ENCODE assay signal across 9 cellular contexts in the genomic region with DNA sequence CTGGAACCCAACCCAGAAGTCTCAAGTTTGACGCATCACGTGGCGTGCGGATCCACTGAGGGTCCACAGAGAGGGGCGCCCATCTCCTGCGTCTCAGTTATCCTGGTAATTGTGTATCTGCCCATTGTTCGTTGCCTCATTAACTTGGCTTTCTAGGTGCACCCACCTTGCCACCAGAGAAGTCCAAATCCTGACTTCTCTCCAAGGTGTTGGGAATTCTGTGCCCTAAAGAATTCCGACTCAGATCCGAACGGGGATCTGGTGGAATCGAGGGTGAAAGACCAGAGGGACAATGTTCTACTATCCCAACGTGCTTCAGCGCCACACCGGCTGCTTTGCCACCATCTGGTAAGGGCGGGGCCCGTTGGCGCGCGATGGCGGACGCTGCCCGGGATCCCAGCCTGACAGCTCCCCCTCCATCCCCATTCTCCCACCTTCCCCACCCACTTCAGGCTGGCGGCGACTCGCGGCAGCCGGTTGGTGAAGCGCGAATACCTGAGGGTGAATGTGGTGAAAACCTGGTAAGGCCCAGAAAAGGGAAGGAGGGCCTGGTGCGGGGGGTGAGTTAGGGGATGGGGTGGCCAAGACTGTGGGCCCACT. TPM values are rescaled to one million over a fixed set of nuclear protein-coding genes. Genes with fewer than 3 reads are reported as not detected.
A peak's percentile ranks its signal among the peaks of the same experiment; 100 is the strongest.
DNase-seq lines count a peak whose midpoint lies in the region; ATAC-seq, FAIRE-seq and TF ChIP-seq lines count a peak whose summit lies in the region.
"Had no signal": no experiment of that assay in that cellular context is flagged by ENCODE, and none has a peak within 500 bp of the region (broad histone marks: within the 10 kb centered on the region; RNA-seq: fewer than 3 reads in every experiment).

No MANE protein-coding gene starts in this region.

- dilution Hi-C loops in endothelial cell of umbilical vein (cut with MboI; ENCODE audit: extremely low pct_ligation_motif_present, low sequenced_read_pairs) = no loop called here

- TF ChIP-seq POLR2A in endothelial cell of umbilical vein (IDR thresholded peaks at IDR 0.05; ENCODE audit: low read depth, low read length) = no peak

- intact Hi-C loops in endothelial cell of umbilical vein (cut with micrococcal nuclease) = no loop called here

- H3K36me3 ChIP-seq in endothelial cell of umbilical vein (ENCODE audit: control insufficient read depth in 2 of 2, extremely low read depth in 1 of 2, insufficient read depth in 2 of 2, low read length in 2 of 2) = peaks cover 2 to 6% of the 10 kb centered on the region in 2 experiments
- peaks cover 85% of the 10 kb centered on the region for H3K36me3 ChIP-seq in neutrophil

- H3K4me3 ChIP-seq in endothelial cell of umbilical vein (replicated peaks in 1 of 3; ENCODE audit: insufficient read depth in 1 of 3, low read depth in 1 of 3, low read length in 3 of 3) (peak overlapping the region; percentile 8 to 25 (median 10)), neutrophil (ENCODE audit: low read depth in 1 of 2, low read length in 1 of 2) (peak overlapping the region in 1 of 2 experiments; percentile 43)

- BruUV-seq in endothelial cell of umbilical vein (replicated peaks; lab: Mats Ljungman, UMichigan) = TSS peak; percentile 19

- no peak for FAIRE-seq in endothelial cell of umbilical vein (lab: Jason Lieb, UNC)

- H3K27ac ChIP-seq in endothelial cell of umbilical vein (ENCODE audit: insufficient read depth, low read depth, low read length) (no peak overlapping the region), neutrophil (peak overlapping the region; percentile 36)
- H3K27ac ChIP-seq: HL-60 had no signal

- H3K9me3 ChIP-seq in endothelial cell of umbilical vein (replicated peaks; ENCODE audit: control insufficient read depth, insufficient read depth, low read length) (no peaks in the 10 kb centered on the region), neutrophil (no peaks in the 10 kb centered on the region)

- no peaks in the 10 kb centered on the region for H3K79me2 ChIP-seq in endothelial cell of umbilical vein (ENCODE audit: control insufficient read depth, insufficient read depth, low read length)

- POLR2A ChIA-PET in endothelial cell of umbilical vein (lab: Charles Lee) = no interaction called here

- CTCF ChIA-PET in endothelial cell of umbilical vein (lab: Charles Lee) = interaction anchor here (1.7 to 2.6 kb wide), 2 partner anchors 12 to 124 kb away, joined by 5 to 10 read pairs; partner anchors contain the start of gene IRF9

- TF ChIP-seq CTCF in endothelial cell of umbilical vein (IDR thresholded peaks at IDR 0.05; ENCODE audit: extremely low read depth in 1 of 2, insufficient read depth in 1 of 2, low read depth in 1 of 2, low read length in 2 of 2) (no peak), neutrophil (IDR thresholded peaks at IDR 0.05) (no peak)

- H3K4me1 ChIP-seq in endothelial cell of umbilical vein (ENCODE audit: control insufficient read depth, extremely low read depth, insufficient read depth, low read length) = peaks cover 3% of the 10 kb centered on the region
- peaks cover 44 to 54% of the 10 kb centered on the region in 2 experiments for H3K4me1 ChIP-seq in neutrophil (ENCODE audit: control insufficient read depth in 1 of 2, insufficient read depth in 1 of 2, low read depth in 1 of 2, low read length in 1 of 2)

- H2AFZ ChIP-seq in endothelial cell of umbilical vein (ENCODE audit: low read depth, low read length) = peak overlapping the region; percentile 78

- in situ Hi-C loops in KBM-7 (cut with MboI; ENCODE audit: low pct_unique_long_range_greater_than_20kb, low sequenced_read_pairs) = no loop called here

- no peaks in the 10 kb centered on the region for H3K9me1 ChIP-seq in endothelial cell of umbilical vein (replicated peaks; ENCODE audit: control insufficient read depth, extremely low read depth, insufficient read depth, low read length)

- H4K20me1 ChIP-seq in endothelial cell of umbilical vein (replicated peaks; ENCODE audit: control insufficient read depth, extremely low read depth, insufficient read depth, low read length) = no peaks in the 10 kb centered on the region

- DNase-seq in COLO668 (lab: John Stamatoyannopoulos, UW; ENCODE audit: unreplicated experiment) = peak; percentile 62
- DNase-seq in NCI-H1105 (lab: John Stamatoyannopoulos, UW) = peak; percentile 3
- no peak for DNase-seq in endothelial cell of umbilical vein (ENCODE audit: low read depth, low spot score)
- no peak for DNase-seq in KBM-7
- DNase-seq in NCI-H2196 (lab: John Stamatoyannopoulos, UW; ENCODE audit: unreplicated experiment) = no peak
- no peak for DNase-seq in mucosa of gallbladder (ENCODE audit: low spot score)

- no peaks in the 10 kb centered on the region for H3K27me3 ChIP-seq in endothelial cell of umbilical vein (ENCODE audit: control insufficient read depth in 2 of 2, insufficient read depth in 2 of 2, low read length in 2 of 2)
- H3K27me3 ChIP-seq in neutrophil = peaks cover 17% of the 10 kb centered on the region

- H3K4me2 ChIP-seq in endothelial cell of umbilical vein (ENCODE audit: insufficient read depth, low read length) = peak overlapping the region; percentile 26

- no peak for ATAC-seq in GM19455 (IDR thresholded peaks at IDR 0.05; ENCODE audit: unreplicated experiment)

- no peak overlapping the region for H3K9ac ChIP-seq in endothelial cell of umbilical vein (replicated peaks; ENCODE audit: extremely low read depth, insufficient read depth, low read length)

TF ChIP-seq in endothelial cell of umbilical vein, 7 proteins besides CTCF, POLR2A, EP300 and RAD21 (continues in another document):
- TF ChIP-seq MYC (IDR thresholded peaks at IDR 0.05; ENCODE audit: low read depth, low read length) = no peak
- TF ChIP-seq GATA2 (IDR thresholded peaks at IDR 0.05; ENCODE audit: insufficient read depth, insufficient read length, low read depth, low read length) = no peak
- no peak for TF ChIP-seq JUN (IDR thresholded peaks at IDR 0.05; ENCODE audit: borderline replicate concordance, insufficient read depth, insufficient read length, low read depth)
- no peak for TF ChIP-seq POLR2AphosphoS5 (IDR thresholded peaks at IDR 0.05; ENCODE audit: insufficient read depth, low read depth, low read length)
- TF ChIP-seq EZH2 (IDR thresholded peaks at IDR 0.05; ENCODE audit: borderline replicate concordance, low read depth, low read length, severe bottlenecking) = no peak
- TF ChIP-seq FOS (IDR thresholded peaks at IDR 0.05; ENCODE audit: borderline replicate concordance, insufficient read depth, low read length) = no peak

RNA-seq across cellular contexts. Expression of gene REC8, which starts 0.5 kb away (rescaled TPM):
- total RNA-seq in endothelial cell of umbilical vein (29.6 and 33.6 TPM in 2 replicates), mucosa of gallbladder (208 TPM)
- polyA plus RNA-seq in endothelial cell of umbilical vein = 8.7 and 12.5 TPM in 2 replicates
- polyA plus RNA-seq in endothelial cell of umbilical vein (2011; cell fraction: cytosol; rRNA removed) = 6.0 and 8.4 TPM in 2 replicates
- 81.6 and 90.0 TPM in 2 replicates for polyA plus RNA-seq in endothelial cell of umbilical vein (2011; cell fraction: nucleus; rRNA removed)
- polyA plus RNA-seq in endothelial cell of umbilical vein (2012) = 14.4 and 22.0 TPM in 2 replicates
- polyA minus RNA-seq in endothelial cell of umbilical vein = 4.2 and 7.0 TPM in 2 replicates
- not detected for polyA minus RNA-seq in endothelial cell of umbilical vein (2011; cell fraction: cytosol; rRNA and poly(A)+ RNA removed)
- polyA minus RNA-seq in endothelial cell of umbilical vein (2011; cell fraction: nucleus; rRNA and poly(A)+ RNA removed) = 12.3 and 21.5 TPM in 2 replicates

RNA-seq across cellular contexts. Expression of gene IRF9, which starts 11.3 kb away (rescaled TPM):
- 33.2 and 46.1 TPM in 2 replicates for total RNA-seq in endothelial cell of umbilical vein
- polyA plus RNA-seq in endothelial cell of umbilical vein = 44.6 and 55.3 TPM in 2 replicates
- polyA plus RNA-seq in endothelial cell of umbilical vein (2011; cell fraction: cytosol; rRNA removed) = 21.6 and 23.0 TPM in 2 replicates
- 122 and 136 TPM in 2 replicates for polyA plus RNA-seq in endothelial cell of umbilical vein (2011; cell fraction: nucleus; rRNA removed)
- 30.1 and 40.3 TPM in 2 replicates for polyA plus RNA-seq in endothelial cell of umbilical vein (2012)
- polyA minus RNA-seq in endothelial cell of umbilical vein = 83.6 and 95.1 TPM in 2 replicates
- polyA minus RNA-seq in endothelial cell of umbilical vein (2011; cell fraction: cytosol; rRNA and poly(A)+ RNA removed) = 12.8 TPM
- 58.6 and 70.1 TPM in 2 replicates for polyA minus RNA-seq in endothelial cell of umbilical vein (2011; cell fraction: nucleus; rRNA and poly(A)+ RNA removed)
- 148 TPM for total RNA-seq in mucosa of gallbladder

RNA-seq across cellular contexts. Expression of gene IPO4, which starts 16.3 kb away (rescaled TPM):
- total RNA-seq in endothelial cell of umbilical vein = 52.6 and 66.5 TPM in 2 replicates
- polyA plus RNA-seq in endothelial cell of umbilical vein = 24.6 and 27.6 TPM in 2 replicates
- polyA plus RNA-seq in endothelial cell of umbilical vein (2011; cell fraction: cytosol; rRNA removed) = 25.0 and 28.2 TPM in 2 replicates
- polyA plus RNA-seq in endothelial cell of umbilical vein (2011; cell fraction: nucleus; rRNA removed) = 77.6 and 80.9 TPM in 2 replicates
- polyA plus RNA-seq in endothelial cell of umbilical vein (2012) = 25.3 and 32.7 TPM in 2 replicates
- 36.2 and 38.9 TPM in 2 replicates for polyA minus RNA-seq in endothelial cell of umbilical vein
- 31.9 TPM for polyA minus RNA-seq in endothelial cell of umbilical vein (2011; cell fraction: cytosol; rRNA and poly(A)+ RNA removed)
- 39.5 and 41.5 TPM in 2 replicates for polyA minus RNA-seq in endothelial cell of umbilical vein (2011; cell fraction: nucleus; rRNA and poly(A)+ RNA removed)
- 23.0 TPM for total RNA-seq in mucosa of gallbladder

RNA-seq across cellular contexts. Expression of gene TM9SF1, which starts 22.9 kb away (rescaled TPM):
- total RNA-seq in endothelial cell of umbilical vein (58.5 and 60.7 TPM in 2 replicates), mucosa of gallbladder (94.1 TPM)
- 64.4 and 71.5 TPM in 2 replicates for polyA plus RNA-seq in endothelial cell of umbilical vein
- polyA plus RNA-seq in endothelial cell of umbilical vein (2011; cell fraction: cytosol; rRNA removed) = 43.2 and 48.0 TPM in 2 replicates
- polyA plus RNA-seq in endothelial cell of umbilical vein (2011; cell fraction: nucleus; rRNA removed) = 37.2 and 37.8 TPM in 2 replicates
- 38.2 and 48.8 TPM in 2 replicates for polyA plus RNA-seq in endothelial cell of umbilical vein (2012)
- 81.6 and 89.4 TPM in 2 replicates for polyA minus RNA-seq in endothelial cell of umbilical vein
- polyA minus RNA-seq in endothelial cell of umbilical vein (2011; cell fraction: cytosol; rRNA and poly(A)+ RNA removed) = 22.2 TPM
- polyA minus RNA-seq in endothelial cell of umbilical vein (2011; cell fraction: nucleus; rRNA and poly(A)+ RNA removed) = 21.8 and 24.8 TPM in 2 replicates

RNA-seq across cellular contexts. Expression of gene RNF31, which starts 25.1 kb away (rescaled TPM):
- 66.5 and 69.7 TPM in 2 replicates for total RNA-seq in endothelial cell of umbilical vein
- polyA plus RNA-seq in endothelial cell of umbilical vein = 32.3 TPM in 2 replicates
- 17.9 and 24.5 TPM in 2 replicates for polyA plus RNA-seq in endothelial cell of umbilical vein (2011; cell fraction: cytosol; rRNA removed)
- polyA plus RNA-seq in endothelial cell of umbilical vein (2011; cell fraction: nucleus; rRNA removed) = 122 and 156 TPM in 2 replicates
- 40.0 and 44.7 TPM in 2 replicates for polyA plus RNA-seq in endothelial cell of umbilical vein (2012)
- 54.4 and 69.2 TPM in 2 replicates for polyA minus RNA-seq in endothelial cell of umbilical vein
- 19.2 TPM for polyA minus RNA-seq in endothelial cell of umbilical vein (2011; cell fraction: cytosol; rRNA and poly(A)+ RNA removed)
- 69.9 and 82.9 TPM in 2 replicates for polyA minus RNA-seq in endothelial cell of umbilical vein (2011; cell fraction: nucleus; rRNA and poly(A)+ RNA removed)
- 60.7 TPM for total RNA-seq in mucosa of gallbladder

Comparison
In these comparisons a context has a peak if more than half of its experiments do, and no peak if none do; other contexts are left out.
1. DNase-seq: peak in COLO668 (single experiment) and NCI-H1105 (single experiment); none in endothelial cell of umbilical vein (single experiment), KBM-7 (single experiment), NCI-H2196 (single experiment) and mucosa of gallbladder (single experiment).